ENCODE assay signal across 1 cellular context in genomic region chr14:46672128-46672527, GRCh38.
TF ChIP-seq lines count a peak whose summit lies in the region.

No MANE protein-coding gene starts in this region.

TF ChIP-seq in GM23338, 12 proteins besides CTCF, POLR2A, EP300 and RAD21 (continued from another document):
- TF ChIP-seq ETS1 (IDR thresholded peaks at IDR 0.05) = no peak
- TF ChIP-seq EZH2phosphoT487 (IDR thresholded peaks at IDR 0.05; ENCODE audit: unreplicated experiment) = no peak
- TF ChIP-seq ZNF114 (CRISPR knock-in tag; IDR thresholded peaks at IDR 0.05) = no peak
- TF ChIP-seq POLR2AphosphoS5 (IDR thresholded peaks at IDR 0.05; ENCODE audit: low read depth) = no peak
- no peak for TF ChIP-seq NANOG (IDR thresholded peaks at IDR 0.05; ENCODE audit: borderline replicate concordance)
- TF ChIP-seq ZNF462 (CRISPR knock-in tag; IDR thresholded peaks at IDR 0.05) = no peak
- TF ChIP-seq JUNB (IDR thresholded peaks at IDR 0.05; ENCODE audit: unreplicated experiment) = no peak
- TF ChIP-seq CREB1 (CRISPR knock-in tag; IDR thresholded peaks at IDR 0.05; ENCODE audit: low read depth) = no peak
